ENCODE assay signal across 15 cellular contexts in genomic region chr6:13687917-13688351, GRCh38. TPM values are rescaled to one million over a fixed set of nuclear protein-coding genes. Genes with fewer than 3 reads are reported as not detected.
A peak's percentile ranks its signal among the peaks of the same experiment; 100 is the strongest.
DNase-seq lines count a peak whose midpoint lies in the region; ATAC-seq, FAIRE-seq and TF ChIP-seq lines count a peak whose summit lies in the region.
"Had no signal": no experiment of that assay in that cellular context is flagged by ENCODE, and none has a peak within 500 bp of the region (broad histone marks: within the 10 kb centered on the region; RNA-seq: fewer than 3 reads in every experiment).

No MANE protein-coding gene starts in this region.

- no peak for DNase-seq in activated CD4-positive, alpha-beta T cell treated with anti-CD3 and anti-CD28 coated beads for 36 hours
- no peak for DNase-seq in activated CD4-positive, alpha-beta T cell treated with anti-CD3 and anti-CD28 coated beads, Interleukin-2, amount 50 U/mL, for 48 hours
- DNase-seq in PC-9 = no peak
- no peak for DNase-seq in GM12878 (ENCODE audit: low read depth, low spot score)
- DNase-seq in natural killer cell treated with Interleukin-12 subunit alpha and Interleukin-12 subunit beta and Interleukin-15 and Interleukin-18, amount 100 ng/mL, for 72 hours (ENCODE audit: low spot score) = no peak
- DNase-seq in endothelial cell (ENCODE audit: low spot score) = no peak
- DNase-seq in pons (ENCODE audit: low spot score) = no peak
- DNase-seq in DMS79 (lab: John Stamatoyannopoulos, UW) = no peak
- DNase-seq: adrenal gland, colonic mucosa, esophagus squamous epithelium, H7, left ventricle myocardium superior, NCI-H187 had no signal

- TF ChIP-seq RAD21 in GM12878 (IDR thresholded peaks at IDR 0.05; ENCODE audit: insufficient read depth, low read depth, low read length) = no peak

- WGBS in GM12878 (ENCODE audit: insufficient coverage, insufficient replicate concordance, low lambda C conversion rate, missing lambda C conversion rate) = 45% methylated on average over 1 of the region's 1 CpG

- H3K27ac ChIP-seq in PC-9 = peak overlapping the region; percentile 38
- H3K27ac ChIP-seq in GM12878 (ENCODE audit: control insufficient read depth, insufficient read depth) = no peak overlapping the region
- H3K27ac ChIP-seq: adrenal gland, colonic mucosa, esophagus squamous epithelium had no signal

- H3K79me2 ChIP-seq in PC-9 (ENCODE audit: low read depth) (peaks cover 93% of the 10 kb centered on the region), GM12878 (ENCODE audit: control insufficient read depth, insufficient read depth, low read length) (peaks cover 22% of the 10 kb centered on the region)

- H3K36me3 ChIP-seq in PC-9 (ENCODE audit: low read depth) = peaks cover 12% of the 10 kb centered on the region; the same call in 1 of the 2 replicates
- peaks cover 2 to 8% of the 10 kb centered on the region in 2 experiments for H3K36me3 ChIP-seq in GM12878 (ENCODE audit: control insufficient read depth in 2 of 2, insufficient read depth in 2 of 2, low read length in 1 of 2)
- H3K36me3 ChIP-seq: adrenal gland, colonic mucosa had no signal

- H3K4me3 ChIP-seq in PC-9 (no peak overlapping the region), GM12878 (no peak overlapping the region)
- H3K4me3 ChIP-seq: adrenal gland, colonic mucosa, esophagus squamous epithelium had no signal

- RAD21 ChIA-PET in GM12878 (lab: Charles Lee; ENCODE audit: unreplicated experiment) = interaction anchor here (0.6 to 1.1 kb wide), 2 partner anchors 39 to 896 kb away, joined by 3 read pairs; no protein-coding TSS in a partner anchor

- intact Hi-C loops in activated CD4-positive, alpha-beta T cell treated with anti-CD3 and anti-CD28 coated beads for 36 hours (cut with DNase I, micrococcal nuclease) = loop anchor here in 1 of 2 experiments (2.0 kb wide), 1 partner anchor 21 kb away; no protein-coding TSS in a partner anchor
- intact Hi-C loops in PC-9 (cut with micrococcal nuclease; ENCODE audit: unreplicated experiment) (no loop called here), GM12878 (cut with micrococcal nuclease; ENCODE audit: unreplicated experiment) (no loop called here)

- no peak for TF ChIP-seq EP300 in GM12878 (IDR thresholded peaks at IDR 0.05; ENCODE audit: borderline replicate concordance in 1 of 2, control insufficient read depth in 1 of 2, low read depth in 2 of 2, low read length in 2 of 2)

- peaks cover 68% of the 10 kb centered on the region for H3K4me1 Mint-ChIP-seq in activated CD4-positive, alpha-beta T cell treated with anti-CD3 and anti-CD28 coated beads for 36 hours
- H3K4me1 Mint-ChIP-seq in natural killer cell treated with Interleukin-12 subunit alpha and Interleukin-12 subunit beta and Interleukin-15 and Interleukin-18, amount 100 ng/mL, for 72 hours (ENCODE audit: low read depth in 2 of 2) = peaks cover 40 to 49% of the 10 kb centered on the region in 2 donors
- peaks cover 19% of the 10 kb centered on the region for H3K4me1 Mint-ChIP-seq in endothelial cell (ENCODE audit: unreplicated experiment)

- H3K9me3 ChIP-seq in PC-9 (ENCODE audit: insufficient read depth, low read depth) (no peaks in the 10 kb centered on the region), GM12878 (replicated peaks; ENCODE audit: control insufficient read depth, insufficient read depth, low read length) (no peaks in the 10 kb centered on the region)
- H3K9me3 ChIP-seq: adrenal gland, colonic mucosa, esophagus squamous epithelium had no signal

- no peaks in the 10 kb centered on the region for H3K4me1 ChIP-seq in PC-9 (replicated peaks; ENCODE audit: insufficient read depth)
- no peaks in the 10 kb centered on the region for H3K4me1 ChIP-seq in GM12878 (ENCODE audit: control insufficient read depth, insufficient read depth, low read length)

- no peaks in the 10 kb centered on the region for H3K27me3 Mint-ChIP-seq in activated CD4-positive, alpha-beta T cell treated with anti-CD3 and anti-CD28 coated beads for 36 hours
- no peaks in the 10 kb centered on the region for H3K27me3 Mint-ChIP-seq in natural killer cell treated with Interleukin-12 subunit alpha and Interleukin-12 subunit beta and Interleukin-15 and Interleukin-18, amount 100 ng/mL, for 72 hours
- H3K27me3 Mint-ChIP-seq in endothelial cell (ENCODE audit: unreplicated experiment) = no peaks in the 10 kb centered on the region

- peaks cover 4% of the 10 kb centered on the region for H3K9me3 Mint-ChIP-seq in activated CD4-positive, alpha-beta T cell treated with anti-CD3 and anti-CD28 coated beads for 36 hours (ENCODE audit: low read depth)
- no peaks in the 10 kb centered on the region for H3K9me3 Mint-ChIP-seq in natural killer cell treated with Interleukin-12 subunit alpha and Interleukin-12 subunit beta and Interleukin-15 and Interleukin-18, amount 100 ng/mL, for 72 hours
- H3K9me3 Mint-ChIP-seq in endothelial cell (ENCODE audit: unreplicated experiment) = no peaks in the 10 kb centered on the region

- in situ Hi-C loops in GM12878 (cut with MboI) = no loop called here

- TF ChIP-seq POLR2A in GM12878 (IDR thresholded peaks at IDR 0.05; ENCODE audit: low read depth, low read length) = no peak

- POLR2A ChIA-PET in activated CD4-positive, alpha-beta T cell treated with anti-CD3 and anti-CD28 coated beads for 36 hours (lab: Charles Lee) = no interaction called here
- POLR2A ChIA-PET in PC-9 (lab: Charles Lee; ENCODE audit: unreplicated experiment) = interaction anchor here (0.6 kb wide), 2 partner anchors 73 to 1919 kb away, joined by 3 to 13 read pairs; partner anchors contain the start of gene NOL7
- POLR2A ChIA-PET in GM12878 (lab: Charles Lee) = no interaction called here

- no peak for FAIRE-seq in GM12878 (lab: Jason Lieb, UNC)
- FAIRE-seq: A204.1 had no signal

- peaks cover 28% of the 10 kb centered on the region for H3F3A ChIP-seq in PC-9 (ENCODE audit: insufficient read depth, low read depth)

- no peak overlapping the region for H3K4me2 ChIP-seq in PC-9
- H3K4me2 ChIP-seq in GM12878 (ENCODE audit: control insufficient read depth, insufficient read depth) = no peak overlapping the region

- BruUV-seq in PC-9 (replicated peaks; lab: Mats Ljungman, UMichigan) = no TSS peak
- no TSS peak for BruUV-seq in GM12878 (replicated peaks; lab: Mats Ljungman, UMichigan)

- no peak overlapping the region for H3K9ac ChIP-seq in GM12878 (ENCODE audit: control insufficient read depth, insufficient read depth, low read length)

- H4K20me1 ChIP-seq in PC-9 (ENCODE audit: insufficient read depth) (peaks cover 34% of the 10 kb centered on the region; the same call in 1 of the 2 replicates), GM12878 (ENCODE audit: control insufficient read depth, insufficient read depth) (no peaks in the 10 kb centered on the region)

- H3K4me3 Mint-ChIP-seq in activated CD4-positive, alpha-beta T cell treated with anti-CD3 and anti-CD28 coated beads for 36 hours = no peak overlapping the region
- H3K4me3 Mint-ChIP-seq in natural killer cell treated with Interleukin-12 subunit alpha and Interleukin-12 subunit beta and Interleukin-15 and Interleukin-18, amount 100 ng/mL, for 72 hours = peak overlapping the region; percentile 48
- no peak overlapping the region for H3K4me3 Mint-ChIP-seq in endothelial cell (ENCODE audit: unreplicated experiment)

- CTCF ChIA-PET in activated CD4-positive, alpha-beta T cell treated with anti-CD3 and anti-CD28 coated beads for 36 hours (lab: Charles Lee) = interaction anchor here (0.6 to 1.5 kb wide), 5 partner anchors 9 to 223 kb away, joined by 3 to 6 read pairs (median 4); no protein-coding TSS in a partner anchor
- CTCF ChIA-PET in PC-9 (lab: Charles Lee) (interaction anchor here (0.6 kb wide), 1 partner anchor 89 kb away, joined by 7 read pairs; no protein-coding TSS in a partner anchor), GM12878 (lab: Yijun Ruan, JAX) (interaction anchor here (0.7 to 2.7 kb wide), 4 partner anchors 8 to 113 kb away, joined by 3 to 7 read pairs (median 4); partner anchors contain the start of gene SIRT5)

- peak; percentile 11 for ATAC-seq in activated CD4-positive, alpha-beta T cell treated with anti-CD3 and anti-CD28 coated beads for 36 hours
- ATAC-seq in GM12878 = peak; percentile 20; the same call in 2 of the 3 replicates
- ATAC-seq in natural killer cell treated with Interleukin-12 subunit alpha and Interleukin-12 subunit beta and Interleukin-15 and Interleukin-18, amount 100 ng/mL, for 72 hours = peak; percentile 32 to 44
- ATAC-seq: left ventricle myocardium superior had no signal

- H3K27me3 ChIP-seq in PC-9 (ENCODE audit: insufficient read depth, low read depth) = no peaks in the 10 kb centered on the region
- no peaks in the 10 kb centered on the region for H3K27me3 ChIP-seq in GM12878 (replicated peaks in 1 of 2; ENCODE audit: control insufficient read depth in 2 of 2, insufficient read depth in 2 of 2, low read length in 1 of 2)
- H3K27me3 ChIP-seq: adrenal gland, colonic mucosa, esophagus squamous epithelium had no signal

- no peaks in the 10 kb centered on the region for H3K9me2 ChIP-seq in PC-9 (ENCODE audit: insufficient read depth)

- H3K36me3 Mint-ChIP-seq in activated CD4-positive, alpha-beta T cell treated with anti-CD3 and anti-CD28 coated beads for 36 hours (ENCODE audit: low read depth) = peaks cover 39% of the 10 kb centered on the region
- peaks cover 5% of the 10 kb centered on the region for H3K36me3 Mint-ChIP-seq in natural killer cell treated with Interleukin-12 subunit alpha and Interleukin-12 subunit beta and Interleukin-15 and Interleukin-18, amount 100 ng/mL, for 72 hours
- H3K36me3 Mint-ChIP-seq in endothelial cell (ENCODE audit: low read depth, unreplicated experiment) = peaks cover 19% of the 10 kb centered on the region

- H3K27ac Mint-ChIP-seq in activated CD4-positive, alpha-beta T cell treated with anti-CD3 and anti-CD28 coated beads for 36 hours = peak overlapping the region; percentile 66
- peak overlapping the region; percentile 53 to 62 for H3K27ac Mint-ChIP-seq in natural killer cell treated with Interleukin-12 subunit alpha and Interleukin-12 subunit beta and Interleukin-15 and Interleukin-18, amount 100 ng/mL, for 72 hours
- H3K27ac Mint-ChIP-seq in endothelial cell (ENCODE audit: unreplicated experiment) = no peak overlapping the region

- TF ChIP-seq CTCF in PC-9 (conservative IDR thresholded peaks at IDR 0.05) (no peak), GM12878 (IDR thresholded peaks at IDR 0.05 in 2 of 3, conservative IDR thresholded peaks at IDR 0.05 in 1 of 3; ENCODE audit: control insufficient read depth in 2 of 3, extremely low read depth in 1 of 3, insufficient read depth in 1 of 3, low read depth in 3 of 3, low read length in 3 of 3) (no peak), endothelial cell (IDR thresholded peaks at IDR 0.05; ENCODE audit: unreplicated experiment) (no peak)

- H2AFZ ChIP-seq in PC-9 (no peak overlapping the region), GM12878 (ENCODE audit: control insufficient read depth, low read depth, low read length) (no peak overlapping the region)

- SMC1A ChIA-PET in GM12878 (lab: Charles Lee; ENCODE audit: uncharacterized antibody, unreplicated experiment) = interaction anchor here (0.6 to 2.0 kb wide), 7 partner anchors 10 to 56 kb away, joined by 3 to 6 read pairs (median 3); no protein-coding TSS in a partner anchor

RNA-seq across cellular contexts. Expression of gene RANBP9, which starts 23.7 kb away (rescaled TPM):
- total RNA-seq in activated CD4-positive, alpha-beta T cell treated with anti-CD3 and anti-CD28 coated beads for 36 hours = 10 to 100 TPM; 50.8 to 65.0 TPM
- total RNA-seq in PC-9 (2021) (44.0 and 73.8 TPM in 2 replicates), GM12878 (2014; rRNA removed) (11.3 and 12.9 TPM in 2 replicates), GM12878 (2014; rRNA removed; fragmentation: Illumina TruSeq; extraction: Trizol) (22.5 TPM in 2 replicates), GM12878 (2021) (28.5 and 28.7 TPM in 2 replicates), endothelial cell (ENCODE audit: unreplicated experiment) (64.7 TPM)
- total RNA-seq in GM12878 (2013; cell fraction: nucleolus; rRNA removed) = 18.2 and 18.7 TPM in 2 replicates
- polyA plus RNA-seq in GM12878 (2011; ENCODE audit: low read depth) = 17.2 TPM
- polyA plus RNA-seq in GM12878 (2011; rRNA removed) (21.5 and 32.7 TPM in 2 replicates), GM12878 (2014; fragmentation: Illumina TruSeq; extraction: Trizol) (43.1 and 44.2 TPM in 2 replicates), GM12878 (2014; fragmentation: Nextera tagmentation; extraction: Ambion mirVana) (10 to 100 TPM in 1 of 2 experiments, 1 to 10 TPM in 1; 8.2 to 10.8 TPM), GM12878 (2014; rRNA removed) (15.7 and 21.1 TPM in 2 replicates), GM12878 (2016; fragmentation: Nextera tagmentation; extraction: Ambion mirVana) (1 to 10 TPM; 3.7 to 5.0 TPM)
- 15.0 and 15.3 TPM in 2 replicates for polyA plus RNA-seq in GM12878 (2011; cell fraction: cytosol; rRNA removed)
- polyA plus RNA-seq in GM12878 (2011; cell fraction: nucleus; rRNA removed) = 17.3 and 21.5 TPM in 2 replicates
- 23.4 and 27.1 TPM in 2 replicates for polyA plus RNA-seq in GM12878 (2012)
- 16.4 and 27.4 TPM in 2 replicates for polyA minus RNA-seq in GM12878 (2011; rRNA and poly(A)+ RNA removed)
- 10.7 and 14.2 TPM in 2 replicates for polyA minus RNA-seq in GM12878 (2011; cell fraction: cytosol; rRNA and poly(A)+ RNA removed)
- 6.4 and 12.8 TPM in 2 replicates for polyA minus RNA-seq in GM12878 (2011; cell fraction: nucleus; rRNA and poly(A)+ RNA removed)
- 10 to 100 TPM; 49.2 to 61.1 TPM for total RNA-seq in natural killer cell treated with Interleukin-12 subunit alpha and Interleukin-12 subunit beta and Interleukin-15 and Interleukin-18, amount 100 ng/mL, for 72 hours
